ENCODE assay signal across 1 cellular context in genomic region chr6:26103770-26104456, GRCh38.
TF ChIP-seq lines count a peak whose summit lies in the region.

No MANE protein-coding gene starts in this region.

TF ChIP-seq in GM12878, 131 proteins besides CTCF, POLR2A, EP300 and RAD21 (continued from another document and continues in another):
- peak; percentile 21; the same call in 1 of the 2 replicates for TF ChIP-seq ZBTB11 (CRISPR knock-in tag; IDR thresholded peaks at IDR 0.05)
- TF ChIP-seq IKZF1 (conservative IDR thresholded peaks at IDR 0.05), result peak; percentile 89
- TF ChIP-seq MYC (IDR thresholded peaks at IDR 0.05; ENCODE audit: insufficient read depth, insufficient read length, insufficient replicate concordance, low read length, severe bottlenecking), result no peak
- peak; percentile 77; the same call in 1 of the 2 replicates for TF ChIP-seq CBX5 (IDR thresholded peaks at IDR 0.05; ENCODE audit: low read depth)
- TF ChIP-seq TAF1 (IDR thresholded peaks at IDR 0.05; ENCODE audit: borderline replicate concordance, low read depth, low read length), result peak; percentile 84
- no peak for TF ChIP-seq JUND (IDR thresholded peaks at IDR 0.05; ENCODE audit: low read depth, low read length)
- no peak for TF ChIP-seq SREBF2 (IDR thresholded peaks at IDR 0.05; ENCODE audit: low read length)
- peak; percentile 96 for TF ChIP-seq RELA (IDR thresholded peaks at IDR 0.05; ENCODE audit: borderline replicate concordance, partially characterized antibody)
- TF ChIP-seq E2F4 (IDR thresholded peaks at IDR 0.05; ENCODE audit: low read depth, low read length), result peak; percentile 90
- TF ChIP-seq POLR2AphosphoS2 (IDR thresholded peaks at IDR 0.05; ENCODE audit: low read depth, low read length), result peak; percentile 100
- no peak for TF ChIP-seq ZNF274 (IDR thresholded peaks at IDR 0.05; ENCODE audit: insufficient read depth, insufficient read length)
- TF ChIP-seq HCFC1 (IDR thresholded peaks at IDR 0.05; ENCODE audit: low read length), result no peak
- TF ChIP-seq SMAD1 (IDR thresholded peaks at IDR 0.05; ENCODE audit: low read depth, partially characterized antibody), result peak; percentile 99
- peak; percentile 88 for TF ChIP-seq HDAC6 (IDR thresholded peaks at IDR 0.05; ENCODE audit: unreplicated experiment)
- peak; percentile 100 for TF ChIP-seq ZNF384 (IDR thresholded peaks at IDR 0.05; ENCODE audit: borderline replicate concordance, low read depth, low read length)
- no peak for TF ChIP-seq BRCA1 (IDR thresholded peaks at IDR 0.05; ENCODE audit: low read depth, low read length)
- TF ChIP-seq NBN (IDR thresholded peaks at IDR 0.05), result peak; percentile 93
- TF ChIP-seq PAX5 (IDR thresholded peaks at IDR 0.05; ENCODE audit: borderline replicate concordance, low read depth, low read length), result peak; percentile 74; the same call in 1 of the 2 replicates
- peak; percentile 79 for TF ChIP-seq BCLAF1 (IDR thresholded peaks at IDR 0.05)
- TF ChIP-seq MYB (IDR thresholded peaks at IDR 0.05; ENCODE audit: borderline replicate concordance, low read depth, low read length), result peak; percentile 22; the same call in 1 of the 2 replicates
- peak; percentile 99 for TF ChIP-seq POU2F2 (IDR thresholded peaks at IDR 0.05; ENCODE audit: borderline replicate concordance, low read depth, low read length)
- TF ChIP-seq CEBPZ (IDR thresholded peaks at IDR 0.05; ENCODE audit: low read depth, low read length), result no peak
- no peak for TF ChIP-seq USF2 (IDR thresholded peaks at IDR 0.05; ENCODE audit: borderline replicate concordance, low read depth, low read length)
- no peak for TF ChIP-seq SUZ12 (IDR thresholded peaks at IDR 0.05; ENCODE audit: unreplicated experiment)
- TF ChIP-seq RB1 (IDR thresholded peaks at IDR 0.05; ENCODE audit: borderline replicate concordance), result peak; percentile 74; the same call in 1 of the 2 replicates
- peak; percentile 97 for TF ChIP-seq CBFB (IDR thresholded peaks at IDR 0.05; ENCODE audit: low read depth)
- peak; percentile 70 for TF ChIP-seq RELB (IDR thresholded peaks at IDR 0.05; ENCODE audit: low read depth)
- no peak; the same call in none of the 2 replicates for TF ChIP-seq MAX (IDR thresholded peaks at IDR 0.05; ENCODE audit: low read depth, low read length)
- 0 out of 2 replicates have a peak, but pooled peaks have one; percentile 22 for TF ChIP-seq NR2F1 (conservative IDR thresholded peaks at IDR 0.05)
- no peak for TF ChIP-seq FOS (IDR thresholded peaks at IDR 0.05; ENCODE audit: borderline replicate concordance, extremely low read depth, insufficient read length)
- peak; percentile 100 for TF ChIP-seq PML (IDR thresholded peaks at IDR 0.05; ENCODE audit: low read length)
- TF ChIP-seq YY1 (IDR thresholded peaks at IDR 0.05; ENCODE audit: low read depth, low read length), result peak; percentile 92
- TF ChIP-seq KAT2A (conservative IDR thresholded peaks at IDR 0.05; ENCODE audit: control insufficient read depth, low read depth, low read length), result peak; percentile 72; the same call in 1 of the 2 replicates
- TF ChIP-seq BHLHE40 (IDR thresholded peaks at IDR 0.05; ENCODE audit: borderline replicate concordance in 1 of 2, low read depth in 2 of 2, low read length in 1 of 2), result peak; percentile 51 to 59; a peak in 3 of 4 replicates
- TF ChIP-seq NR2C1 (IDR thresholded peaks at IDR 0.05), result peak; percentile 62; the same call in 1 of the 2 replicates
- no peak for TF ChIP-seq KDM1A (IDR thresholded peaks at IDR 0.05; ENCODE audit: borderline replicate concordance)
- TF ChIP-seq CBX3 (IDR thresholded peaks at IDR 0.05; ENCODE audit: borderline replicate concordance, low read depth), result no peak
- peak; percentile 99 for TF ChIP-seq ZNF687 (IDR thresholded peaks at IDR 0.05)
- peak; percentile 4; the same call in 1 of the 2 replicates for TF ChIP-seq ATF3 (IDR thresholded peaks at IDR 0.05; ENCODE audit: borderline replicate concordance, extremely low read depth, low read depth, low read length)
- TF ChIP-seq STAT1 (conservative IDR thresholded peaks at IDR 0.05), result no peak
- no peak; the same call in 1 of the 2 replicates for TF ChIP-seq NRF1 (conservative IDR thresholded peaks at IDR 0.05; ENCODE audit: low read depth, low read length)
- peak; percentile 53 for TF ChIP-seq MEF2B (IDR thresholded peaks at IDR 0.05; ENCODE audit: partially characterized antibody, poor library complexity, severe bottlenecking)
